Comparison of ENCODE assay signal across 9 cellular contexts in genomic region chr6:170087946-170088348, GRCh38.
DNase-seq lines count a peak whose midpoint lies in the region; ATAC-seq lines count a peak whose summit lies in the region.
"Had no signal": no experiment of that assay in that cellular context is flagged by ENCODE, and none has a peak within 500 bp of the region (broad histone marks: within the 10 kb centered on the region; RNA-seq: fewer than 3 reads in every experiment).

No MANE protein-coding gene starts in this region.

- peak; percentile 53 for ATAC-seq in GM18873 (IDR thresholded peaks at IDR 0.05; ENCODE audit: low FRiP score, unreplicated experiment)
- ATAC-seq in HG03103 (IDR thresholded peaks at IDR 0.05; ENCODE audit: low read depth, unreplicated experiment), result peak; percentile 51
- peak; percentile 60 to 62 for ATAC-seq in activated CD4-positive, CD25-positive, alpha-beta regulatory T cell treated with anti-CD3 and anti-CD28 coated beads, Interleukin-2, amount 50 U/mL, for 24 hours
- ATAC-seq in Right ventricle myocardium inferior, result no peak

- intact Hi-C loops in Right ventricle myocardium inferior (cut with DNase I), result no loop called here

- DNase-seq in Right ventricle myocardium inferior (ENCODE audit: missing footprints) (peak; percentile 71), DMS53 (lab: John Stamatoyannopoulos, UW) (no peak), KG1 (lab: John Stamatoyannopoulos, UW) (no peak), middle frontal gyrus (ENCODE audit: extremely low spot score, low spot score) (no peak)
- peak; percentile 29 for DNase-seq in stimulated activated CD8-positive, alpha-beta memory T cell treated with anti-CD3 and anti-CD28 coated beads, Interleukin-12 subunit alpha, Interleukin-12 subunit beta, amount 100 ng/mL, for 1 hour (ENCODE audit: low read depth)
- DNase-seq: IMR-90 had no signal

Comparison
In these comparisons a context has a peak if more than half of its experiments do, and no peak if none do; other contexts are left out.
1. DNase-seq: peak in Right ventricle myocardium inferior (single experiment) and stimulated activated CD8-positive, alpha-beta memory T cell treated with anti-CD3 and anti-CD28 coated beads, Interleukin-12 subunit alpha, Interleukin-12 subunit beta, amount 100 ng/mL, for 1 hour (single experiment); none in DMS53 (single experiment), KG1 (single experiment) and middle frontal gyrus (single experiment).